Comparison of ENCODE assay signal across 8 cellular contexts in the genomic region with DNA sequence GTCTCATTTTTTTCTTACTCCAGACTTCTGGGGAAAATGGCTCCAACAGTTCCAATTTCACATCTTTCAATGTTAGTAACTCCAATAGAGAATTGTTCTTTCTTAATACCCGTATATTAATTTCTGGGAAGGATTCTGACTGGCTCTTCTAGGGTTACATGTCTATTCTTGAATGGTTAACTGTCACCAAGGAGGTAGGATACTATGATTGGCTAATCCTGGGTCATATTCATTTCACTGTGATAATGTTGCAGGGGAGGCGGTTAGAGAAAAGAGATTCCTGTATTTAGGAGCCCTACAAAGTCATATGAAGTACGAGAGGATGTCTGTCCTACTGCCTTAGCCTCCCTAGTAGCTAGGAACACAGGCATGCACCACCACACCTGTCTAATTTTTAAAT.
"Had no signal": no experiment of that assay in that cellular context is flagged by ENCODE, and none has a peak within 500 bp of the region (broad histone marks: within the 10 kb centered on the region; RNA-seq: fewer than 3 reads in every experiment).

No MANE protein-coding gene starts in this region.

- FAIRE-seq: H1, HepG2 had no signal

- H2AFZ ChIP-seq: GM23338 had no signal

- H3K27ac Mint-ChIP-seq: GM23338, HFFc6 had no signal

- ATAC-seq: GM23338, HepG2 had no signal

- DNase-seq: H7, HCEC 1CT, HFFc6, IMR-90, KBM-7 had no signal

- H3K4me3 ChIP-seq: GM23338 had no signal

- H3K4me3 Mint-ChIP-seq: GM23338, HFFc6 had no signal

- H3K4me2 ChIP-seq: GM23338 had no signal

- H3K9me3 Mint-ChIP-seq: GM23338, HFFc6 had no signal
